27 cellular contexts compared by ENCODE assay signal in genomic region chr12:25681580-25681979, GRCh38.
DNase-seq lines count a peak whose midpoint lies in the region; ATAC-seq, FAIRE-seq and TF ChIP-seq lines count a peak whose summit lies in the region.
"Had no signal": no experiment of that assay in that cellular context is flagged by ENCODE, and none has a peak within 500 bp of the region (broad histone marks: within the 10 kb centered on the region; RNA-seq: fewer than 3 reads in every experiment).

No MANE protein-coding gene starts in this region.

- H3K4me1 Mint-ChIP-seq in activated CD4-positive, alpha-beta memory T cell treated with anti-CD3 and anti-CD28 coated beads for 36 hours (ENCODE audit: low read depth), result no peaks in the 10 kb centered on the region
- H3K4me1 Mint-ChIP-seq: CD14-positive monocyte, IgD-negative memory B cell had no signal

- no peak for TF ChIP-seq POLR2A in IMR-90 (IDR thresholded peaks at IDR 0.05; ENCODE audit: low read depth, low read length)

- no peak overlapping the region for H3K56ac ChIP-seq in IMR-90 (ENCODE audit: extremely low read depth, insufficient read depth, low read length)

- peak overlapping the region; percentile 38 for H3K4me2 ChIP-seq in GM23248 (ENCODE audit: unreplicated experiment)
- H3K4me2 ChIP-seq in IMR-90 (ENCODE audit: low read depth, low read length), result no peak overlapping the region
- H3K4me2 ChIP-seq in keratinocyte (ENCODE audit: control insufficient read depth, extremely low read depth, insufficient read depth, low read depth, low read length), result no peak overlapping the region
- H3K4me2 ChIP-seq: GM23338, KMS-11 had no signal

- CTCF ChIA-PET in IMR-90 (lab: Yijun Ruan, JAX), result no interaction called here
- CTCF ChIA-PET in activated CD4-positive, alpha-beta memory T cell treated with anti-CD3 and anti-CD28 coated beads for 36 hours (lab: Charles Lee), result interaction anchor here (0.7 kb wide), 1 partner anchor 116 kb away, joined by 3 read pairs; no protein-coding TSS in a partner anchor

- H3K14ac ChIP-seq in IMR-90 (replicated peaks; ENCODE audit: low read depth, low read length), result no peak overlapping the region

- H4K20me1 ChIP-seq in GM23248 (ENCODE audit: insufficient read depth), result no peaks in the 10 kb centered on the region
- no peaks in the 10 kb centered on the region for H4K20me1 ChIP-seq in IMR-90 (ENCODE audit: insufficient read depth, low read length)
- no peaks in the 10 kb centered on the region for H4K20me1 ChIP-seq in keratinocyte (ENCODE audit: control insufficient read depth, extremely low read depth, insufficient read depth, low read length)

- no peak overlapping the region for H2BK15ac ChIP-seq in IMR-90 (ENCODE audit: low read depth, low read length)

- H3K9me3 ChIP-seq in GM23248 (ENCODE audit: low read depth) (no peaks in the 10 kb centered on the region), IMR-90 (ENCODE audit: control insufficient read depth, insufficient read depth, low read length) (no peaks in the 10 kb centered on the region), keratinocyte (ENCODE audit: control insufficient read depth, low read depth, low read length) (no peaks in the 10 kb centered on the region)
- H3K9me3 ChIP-seq: BE2C had no signal

- POLR2A ChIA-PET in IMR-90 (lab: Charles Lee; ENCODE audit: unreplicated experiment), result no interaction called here
- POLR2A ChIA-PET in activated CD4-positive, alpha-beta memory T cell treated with anti-CD3 and anti-CD28 coated beads for 36 hours (lab: Charles Lee), result no interaction called here

- H4K8ac ChIP-seq in IMR-90 (ENCODE audit: low read depth in 2 of 2, low read length in 2 of 2), result no peak overlapping the region

- TF ChIP-seq CTCF in IMR-90 (conservative IDR thresholded peaks at IDR 0.05; ENCODE audit: low read depth, low read length), result no peak
- no peak for TF ChIP-seq CTCF in bronchial epithelial cell (IDR thresholded peaks at IDR 0.05; ENCODE audit: insufficient read depth, low read length, severe bottlenecking)
- no peak for TF ChIP-seq CTCF in keratinocyte (optimal IDR thresholded peaks at IDR 0.05 in 1 of 3, IDR thresholded peaks at IDR 0.05 in 1 of 3, conservative IDR thresholded peaks at IDR 0.05 in 1 of 3; ENCODE audit: extremely low read depth in 1 of 3, insufficient read depth in 2 of 3, low read length in 3 of 3)

- H2BK120ac ChIP-seq in IMR-90 (ENCODE audit: low read depth, low read length), result no peak overlapping the region

- H3K27ac ChIP-seq in GM23248 (no peak overlapping the region), IMR-90 (ENCODE audit: insufficient read depth, low read length) (no peak overlapping the region), keratinocyte (ENCODE audit: control insufficient read depth, insufficient read depth, low read length) (no peak overlapping the region)
- H3K27ac ChIP-seq: KMS-11, SK-N-MC had no signal

- DNase-seq in GM23248 (peak; percentile 58), IMR-90 (peak; percentile 19), bronchial epithelial cell (ENCODE audit: low read depth) (peak; percentile 55), keratinocyte (ENCODE audit: low read depth, low spot score) (no peak), NAMALWA (ENCODE audit: low spot score) (no peak), SKM-1 (lab: John Stamatoyannopoulos, UW; ENCODE audit: unreplicated experiment) (no peak)
- no peak for DNase-seq in activated CD4-positive, alpha-beta memory T cell treated with anti-CD3 and anti-CD28 coated beads for 36 hours
- DNase-seq: BE2C, Calu3, DMS79 treated with DMSO at 0.1 percent for 48 hours, H9, HFFc6, NCI-H1092, NCI-H1417 treated with DMSO at 0.1 percent for 48 hours, NCI-H1694 treated with DMSO at 0.1 percent for 48 hours, NCI-H2081, NCI-H226, NCI-H510A, NCI-H69, SIG-M5, SW 1271 had no signal

- no peak overlapping the region for H3K18ac ChIP-seq in IMR-90 (ENCODE audit: low read depth, low read length)

- H3K79me2 ChIP-seq in GM23248 (ENCODE audit: insufficient read depth), result no peaks in the 10 kb centered on the region
- no peaks in the 10 kb centered on the region for H3K79me2 ChIP-seq in keratinocyte (ENCODE audit: control insufficient read depth, insufficient read depth, low read length)

- TF ChIP-seq RAD21 in IMR-90 (IDR thresholded peaks at IDR 0.05; ENCODE audit: low read length), result no peak

- H3K4me3 Mint-ChIP-seq in activated CD4-positive, alpha-beta memory T cell treated with anti-CD3 and anti-CD28 coated beads for 36 hours, result no peak overlapping the region
- H3K4me3 Mint-ChIP-seq: CD14-positive monocyte, GM23338, H9, HFFc6, IgD-negative memory B cell had no signal

- in situ Hi-C loops in GM23248 (cut with MboI) (no loop called here), IMR-90 (cut with MboI; ENCODE audit: low sequenced_read_pairs) (no loop called here)

- H3K36me3 Mint-ChIP-seq in activated CD4-positive, alpha-beta memory T cell treated with anti-CD3 and anti-CD28 coated beads for 36 hours, result no peaks in the 10 kb centered on the region
- H3K36me3 Mint-ChIP-seq: CD14-positive monocyte, IgD-negative memory B cell had no signal

- peaks cover 8% of the 10 kb centered on the region for H3F3A ChIP-seq in GM23248 (ENCODE audit: insufficient read depth)

- 38 to 43% methylated on average over 4 of the region's 4 CpGs for WGBS in GM23248 (ENCODE audit: low coverage in 1 of 2, low lambda C conversion rate in 2 of 2, missing lambda C conversion rate in 2 of 2), 2 experiments
- no CpG with 5 or more reads among the region's 4 CpGs for WGBS in IMR-90 (ENCODE audit: extremely low coverage in 2 of 2, insufficient read length in 1 of 2), 2 experiments

- no peak overlapping the region for H3K27ac Mint-ChIP-seq in activated CD4-positive, alpha-beta memory T cell treated with anti-CD3 and anti-CD28 coated beads for 36 hours
- H3K27ac Mint-ChIP-seq: CD14-positive monocyte, GM23338, H9, HFFc6, IgD-negative memory B cell had no signal

- no peak for FAIRE-seq in bronchial epithelial cell (lab: Jason Lieb, UNC)
- peak; percentile 60 for FAIRE-seq in keratinocyte (lab: Jason Lieb, UNC)

- peaks cover 19% of the 10 kb centered on the region for H3K4me1 ChIP-seq in GM23248 (ENCODE audit: insufficient read depth)
- H3K4me1 ChIP-seq in IMR-90 (ENCODE audit: control insufficient read depth, insufficient read depth, low read length), result no peaks in the 10 kb centered on the region
- H3K4me1 ChIP-seq in keratinocyte (ENCODE audit: control insufficient read depth, extremely low read depth, insufficient read depth, low read length), result no peaks in the 10 kb centered on the region
- H3K4me1 ChIP-seq: BE2C had no signal

- H3K79me1 ChIP-seq in IMR-90 (ENCODE audit: low read depth in 1 of 2, low read length in 2 of 2), result no peaks in the 10 kb centered on the region

- dilution Hi-C loops in IMR-90 (cut with HindIII; ENCODE audit: low sequenced_read_pairs, unreplicated experiment), result no loop called here
- dilution Hi-C loops in keratinocyte (cut with MboI; ENCODE audit: extremely low pct_ligation_motif_present, low sequenced_read_pairs), result no loop called here

- H3K27me3 ChIP-seq in GM23248 (replicated peaks; ENCODE audit: insufficient read depth), result no peaks in the 10 kb centered on the region
- H3K27me3 ChIP-seq in IMR-90 (ENCODE audit: control insufficient read depth, insufficient read depth, low read length), result no peaks in the 10 kb centered on the region
- H3K27me3 ChIP-seq in bronchial epithelial cell (ENCODE audit: control insufficient read depth, insufficient read depth, low read length), result no peaks in the 10 kb centered on the region
- H3K27me3 ChIP-seq in keratinocyte (ENCODE audit: control insufficient read depth, extremely low read depth, insufficient read depth, low read length), result no peaks in the 10 kb centered on the region
- H3K27me3 ChIP-seq: BE2C had no signal

- ATAC-seq in IMR-90 (ENCODE audit: low read depth), result no peak
- ATAC-seq: GM23338, Panc1 had no signal

- intact Hi-C loops in IMR-90 (cut with micrococcal nuclease), result no loop called here
- intact Hi-C loops in activated CD4-positive, alpha-beta memory T cell treated with anti-CD3 and anti-CD28 coated beads for 36 hours (cut with micrococcal nuclease), result no loop called here

- BruUV-seq in IMR-90 (replicated peaks; lab: Mats Ljungman, UMichigan), result no TSS peak

- H3K9me1 ChIP-seq in IMR-90 (ENCODE audit: insufficient read depth, low read length) (no peaks in the 10 kb centered on the region), keratinocyte (ENCODE audit: control insufficient read depth, extremely low read depth, insufficient read depth, low read length) (no peaks in the 10 kb centered on the region)

- H3K36me3 ChIP-seq in GM23248 (ENCODE audit: low read depth), result no peaks in the 10 kb centered on the region
- no peaks in the 10 kb centered on the region for H3K36me3 ChIP-seq in IMR-90 (ENCODE audit: control insufficient read depth, insufficient read depth, low read length)
- H3K36me3 ChIP-seq in bronchial epithelial cell (ENCODE audit: control insufficient read depth, insufficient read depth, low read length), result no peaks in the 10 kb centered on the region
- H3K36me3 ChIP-seq in keratinocyte (ENCODE audit: control insufficient read depth in 2 of 2, extremely low read depth in 1 of 2, insufficient read depth in 2 of 2, low read length in 2 of 2), result no peaks in the 10 kb centered on the region
- H3K36me3 ChIP-seq: BE2C had no signal

- H2AK5ac ChIP-seq in IMR-90 (ENCODE audit: low read depth, low read length), result no peak overlapping the region

- H2BK5ac ChIP-seq in IMR-90 (ENCODE audit: low read depth, low read length, poor library complexity, severe bottlenecking), result no peak overlapping the region

- no peak overlapping the region for H3K4ac ChIP-seq in IMR-90 (ENCODE audit: low read depth, low read length)

- no peaks in the 10 kb centered on the region for H3K9me2 ChIP-seq in GM23248 (ENCODE audit: insufficient read depth)

- H3K4me3 ChIP-seq in GM23248 (no peak overlapping the region), IMR-90 (ENCODE audit: insufficient read depth, low read depth, low read length) (no peak overlapping the region), bronchial epithelial cell (ENCODE audit: low read depth, low read length) (no peak overlapping the region), keratinocyte (ENCODE audit: control insufficient read depth in 2 of 3, extremely low read depth in 1 of 3, insufficient read depth in 2 of 3, low read depth in 1 of 3, low read length in 3 of 3) (no peak overlapping the region)
- H3K4me3 ChIP-seq: GM23338, SK-N-MC had no signal

- H3K27me3 Mint-ChIP-seq in activated CD4-positive, alpha-beta memory T cell treated with anti-CD3 and anti-CD28 coated beads for 36 hours, result peaks cover 2% of the 10 kb centered on the region
- H3K27me3 Mint-ChIP-seq: IgD-negative memory B cell had no signal

- H2AK9ac ChIP-seq in IMR-90 (replicated peaks; ENCODE audit: low read depth, low read length, poor library complexity), result no peak overlapping the region

- H2AFZ ChIP-seq in GM23248 (0 out of 2 replicates have a peak overlapping the region, but pooled peaks have one; percentile 3), IMR-90 (replicated peaks; ENCODE audit: low read length, poor library complexity) (no peak overlapping the region), keratinocyte (ENCODE audit: control insufficient read depth, low read length) (no peak overlapping the region)
- H2AFZ ChIP-seq: GM23338 had no signal

- H3K23ac ChIP-seq in IMR-90 (ENCODE audit: low read depth, low read length), result no peak overlapping the region

- H4K5ac ChIP-seq in IMR-90 (ENCODE audit: low read depth, low read length), result no peak overlapping the region

- H3K9ac ChIP-seq in GM23248, result no peak overlapping the region
- H3K9ac ChIP-seq in IMR-90 (ENCODE audit: low read depth, low read length), result no peak overlapping the region
- no peak overlapping the region for H3K9ac ChIP-seq in keratinocyte (ENCODE audit: control insufficient read depth, extremely low read depth, insufficient read depth, low read length)
- H3K9ac ChIP-seq: KMS-11 had no signal

- no peaks in the 10 kb centered on the region for H3K9me3 Mint-ChIP-seq in activated CD4-positive, alpha-beta memory T cell treated with anti-CD3 and anti-CD28 coated beads for 36 hours
- H3K9me3 Mint-ChIP-seq: GM23338, H9, HFFc6, IgD-negative memory B cell had no signal

- no peak overlapping the region for H2BK20ac ChIP-seq in IMR-90 (ENCODE audit: low read depth, low read length)

- no peak overlapping the region for H4K91ac ChIP-seq in IMR-90 (ENCODE audit: insufficient read depth, low read depth, low read length)

Comparison
In these comparisons a context has a peak if more than half of its experiments do, and no peak if none do; other contexts are left out.
1. DNase-seq: peak in GM23248 (single experiment), IMR-90 (single experiment) and bronchial epithelial cell (single experiment); none in keratinocyte (single experiment), NAMALWA (single experiment), SKM-1 (single experiment) and activated CD4-positive, alpha-beta memory T cell treated with anti-CD3 and anti-CD28 coated beads for 36 hours (single experiment).